12 cellular contexts compared by ENCODE assay signal in genomic region chr9:131707050-131707449, GRCh38. TPM values are rescaled to one million over a fixed set of nuclear protein-coding genes. Genes with fewer than 3 reads are reported as not detected.
A peak's percentile ranks its signal among the peaks of the same experiment; 100 is the strongest.
DNase-seq lines count a peak whose midpoint lies in the region; ATAC-seq, FAIRE-seq and TF ChIP-seq lines count a peak whose summit lies in the region.
"Had no signal": no experiment of that assay in that cellular context is flagged by ENCODE, and none has a peak within 500 bp of the region (broad histone marks: within the 10 kb centered on the region; RNA-seq: fewer than 3 reads in every experiment).

No MANE protein-coding gene starts in this region.

- H3K9me3 ChIP-seq in keratinocyte (ENCODE audit: control insufficient read depth, low read depth, low read length) (no peaks in the 10 kb centered on the region), stomach (no peaks in the 10 kb centered on the region), prostate gland (no peaks in the 10 kb centered on the region), tibial artery (no peaks in the 10 kb centered on the region)

- peaks cover 73% of the 10 kb centered on the region for H3K4me1 ChIP-seq in keratinocyte (ENCODE audit: control insufficient read depth, extremely low read depth, insufficient read depth, low read length)
- peaks cover 50 to 100% (median 77%) of the 10 kb centered on the region in 4 donors for H3K4me1 ChIP-seq in stomach
- no peaks in the 10 kb centered on the region for H3K4me1 ChIP-seq in prostate gland (replicated peaks)
- peaks cover 6% of the 10 kb centered on the region for H3K4me1 ChIP-seq in mesendoderm (ENCODE audit: control insufficient read depth, low read depth, low read length)
- peaks cover 0 to 73% (median 46%) of the 10 kb centered on the region in 4 donors for H3K4me1 ChIP-seq in tibial artery

- no peak overlapping the region for H2BK120ac ChIP-seq in mesendoderm (ENCODE audit: low read depth, low read length)

- H3K79me2 ChIP-seq in keratinocyte (ENCODE audit: control insufficient read depth, insufficient read depth, low read length) (peaks cover 30% of the 10 kb centered on the region), mesendoderm (ENCODE audit: control insufficient read depth, insufficient read depth, low read length) (peaks cover 22% of the 10 kb centered on the region)

- H3K27ac Mint-ChIP-seq in activated CD4-positive, alpha-beta T cell treated with anti-CD3 and anti-CD28 coated beads for 36 hours, result peak overlapping the region; percentile 74
- H3K27ac Mint-ChIP-seq in activated T-helper 17 cell treated with anti-CD3 and anti-CD28 coated beads, Interleukin-2, amount 50 U/mL, for 72 hours, result peak overlapping the region; percentile 45

- H3K9ac ChIP-seq in keratinocyte (ENCODE audit: control insufficient read depth, extremely low read depth, insufficient read depth, low read length) (peak overlapping the region; percentile 40), mesendoderm (ENCODE audit: low read length) (no peak overlapping the region)

- H4K8ac ChIP-seq in mesendoderm (ENCODE audit: low read depth, low read length), result no peak overlapping the region

- no peak for DNase-seq in activated CD4-positive, alpha-beta T cell treated with anti-CD3 and anti-CD28 coated beads for 36 hours
- no peak for DNase-seq in activated CD4-positive, alpha-beta T cell treated with anti-CD3 and anti-CD28 coated beads for 48 hours
- DNase-seq in keratinocyte (ENCODE audit: low read depth, low spot score) (no peak), stomach (no peak), prostate gland (ENCODE audit: low spot score) (no peak), mesendoderm (no peak), tibial artery (no peak)
- DNase-seq: naive thymus-derived CD4-positive, alpha-beta T cell; NCI-H1930; stimulated activated CD4-positive, alpha-beta T cell treated with anti-CD3 and anti-CD28 coated beads, Interleukin-4, amount 100 ng/mL, for 1 hour had no signal

- H3K79me1 ChIP-seq in mesendoderm (ENCODE audit: low read length), result peaks cover 9% of the 10 kb centered on the region

- H2AK5ac ChIP-seq in mesendoderm (ENCODE audit: low read length), result no peak overlapping the region

- ATAC-seq in activated CD4-positive, alpha-beta T cell treated with anti-CD3 and anti-CD28 coated beads for 36 hours, result no peak
- no peak for ATAC-seq in activated T-helper 17 cell treated with anti-CD3 and anti-CD28 coated beads, Interleukin-2, amount 50 U/mL, for 72 hours (replicated peaks)

- H2BK15ac ChIP-seq in mesendoderm (replicated peaks; ENCODE audit: low read depth), result no peak overlapping the region

- no peak overlapping the region for H3K56ac ChIP-seq in mesendoderm (ENCODE audit: low read length)

- H3K36me3 ChIP-seq in keratinocyte (ENCODE audit: control insufficient read depth in 2 of 2, extremely low read depth in 1 of 2, insufficient read depth in 2 of 2, low read length in 2 of 2) (no peaks in the 10 kb centered on the region), stomach (no peaks in the 10 kb centered on the region), prostate gland (no peaks in the 10 kb centered on the region), mesendoderm (ENCODE audit: control insufficient read depth, insufficient read depth, low read length) (no peaks in the 10 kb centered on the region), tibial artery (no peaks in the 10 kb centered on the region)

- H3K23ac ChIP-seq in mesendoderm (ENCODE audit: low read length), result no peak overlapping the region

- H3K27me3 Mint-ChIP-seq in activated CD4-positive, alpha-beta T cell treated with anti-CD3 and anti-CD28 coated beads for 36 hours, result no peaks in the 10 kb centered on the region
- no peaks in the 10 kb centered on the region for H3K27me3 Mint-ChIP-seq in activated T-helper 17 cell treated with anti-CD3 and anti-CD28 coated beads, Interleukin-2, amount 50 U/mL, for 72 hours
- H3K27me3 Mint-ChIP-seq: naive thymus-derived CD4-positive, alpha-beta T cell had no signal

- no peak overlapping the region for H2AFZ ChIP-seq in keratinocyte (ENCODE audit: control insufficient read depth, low read length)

- peaks cover 92% of the 10 kb centered on the region for H3K4me1 Mint-ChIP-seq in activated CD4-positive, alpha-beta T cell treated with anti-CD3 and anti-CD28 coated beads for 36 hours
- H3K4me1 Mint-ChIP-seq in activated T-helper 17 cell treated with anti-CD3 and anti-CD28 coated beads, Interleukin-2, amount 50 U/mL, for 72 hours, result peaks cover 54% of the 10 kb centered on the region

- FAIRE-seq in keratinocyte (lab: Jason Lieb, UNC), result no peak
- FAIRE-seq: A204.1 had no signal

- WGBS in stomach, 5 donors, result 50 to 82% (median 65%) methylated on average over 5 of the region's 5 CpGs
- WGBS in prostate gland, result 63% methylated on average over 5 of the region's 5 CpGs
- no CpG with 5 or more reads among the region's 5 CpGs for WGBS in mesendoderm (ENCODE audit: extremely low coverage, insufficient coverage, low lambda C conversion rate)

- TF ChIP-seq POLR2A in stomach (IDR thresholded peaks at IDR 0.05) (no peak), prostate gland (IDR thresholded peaks at IDR 0.05) (no peak)

- no peak overlapping the region for H2BK5ac ChIP-seq in mesendoderm (ENCODE audit: low read length)

- POLR2A ChIA-PET in activated CD4-positive, alpha-beta T cell treated with anti-CD3 and anti-CD28 coated beads for 36 hours (lab: Charles Lee), result no interaction called here

- H4K20me1 ChIP-seq in keratinocyte (ENCODE audit: control insufficient read depth, extremely low read depth, insufficient read depth, low read length), result peaks cover 5% of the 10 kb centered on the region

- H4K5ac ChIP-seq in mesendoderm (ENCODE audit: low read length), result no peak overlapping the region

- H3K4me3 Mint-ChIP-seq in activated CD4-positive, alpha-beta T cell treated with anti-CD3 and anti-CD28 coated beads for 36 hours, result no peak overlapping the region
- H3K4me3 Mint-ChIP-seq in activated T-helper 17 cell treated with anti-CD3 and anti-CD28 coated beads, Interleukin-2, amount 50 U/mL, for 72 hours, result peak overlapping the region; percentile 76

- CTCF ChIA-PET in activated CD4-positive, alpha-beta T cell treated with anti-CD3 and anti-CD28 coated beads for 36 hours (lab: Charles Lee), result no interaction called here

- no peaks in the 10 kb centered on the region for H3K9me3 Mint-ChIP-seq in activated CD4-positive, alpha-beta T cell treated with anti-CD3 and anti-CD28 coated beads for 36 hours (ENCODE audit: low read depth)
- H3K9me3 Mint-ChIP-seq in activated T-helper 17 cell treated with anti-CD3 and anti-CD28 coated beads, Interleukin-2, amount 50 U/mL, for 72 hours, result no peaks in the 10 kb centered on the region
- H3K9me3 Mint-ChIP-seq: naive thymus-derived CD4-positive, alpha-beta T cell had no signal

- dilution Hi-C loops in keratinocyte (cut with MboI; ENCODE audit: extremely low pct_ligation_motif_present, low sequenced_read_pairs), result no loop called here

- peaks cover 16% of the 10 kb centered on the region for H3K36me3 Mint-ChIP-seq in activated CD4-positive, alpha-beta T cell treated with anti-CD3 and anti-CD28 coated beads for 36 hours (ENCODE audit: low read depth)
- H3K36me3 Mint-ChIP-seq in activated T-helper 17 cell treated with anti-CD3 and anti-CD28 coated beads, Interleukin-2, amount 50 U/mL, for 72 hours (ENCODE audit: low read depth), result peaks cover 43% of the 10 kb centered on the region

- no peak for TF ChIP-seq EP300 in stomach (IDR thresholded peaks at IDR 0.05)

- H3K27ac ChIP-seq in keratinocyte (ENCODE audit: control insufficient read depth, insufficient read depth, low read length) (peak overlapping the region; percentile 82), stomach (peak overlapping the region; percentile 11 to 79 (median 66)), prostate gland (no peak overlapping the region), mesendoderm (ENCODE audit: low read depth, low read length) (no peak overlapping the region), tibial artery (peak overlapping the region in 1 of 2 donors; percentile 39)

- H3K9me1 ChIP-seq in keratinocyte (ENCODE audit: control insufficient read depth, extremely low read depth, insufficient read depth, low read length), result peaks cover 2% of the 10 kb centered on the region

- H3K27me3 ChIP-seq in keratinocyte (ENCODE audit: control insufficient read depth, extremely low read depth, insufficient read depth, low read length) (no peaks in the 10 kb centered on the region), stomach (no peaks in the 10 kb centered on the region), prostate gland (replicated peaks; ENCODE audit: insufficient read depth) (no peaks in the 10 kb centered on the region), mesendoderm (ENCODE audit: insufficient read depth, low read length, poor library complexity) (no peaks in the 10 kb centered on the region), tibial artery (no peaks in the 10 kb centered on the region)

- H3K4me3 ChIP-seq in keratinocyte (ENCODE audit: control insufficient read depth in 2 of 3, extremely low read depth in 1 of 3, insufficient read depth in 2 of 3, low read depth in 1 of 3, low read length in 3 of 3) (no peak overlapping the region), stomach (no peak overlapping the region), prostate gland (no peak overlapping the region), mesendoderm (ENCODE audit: low read length) (no peak overlapping the region), tibial artery (no peak overlapping the region)

- no peak overlapping the region for H3K4ac ChIP-seq in mesendoderm (ENCODE audit: low read depth, low read length)

- no peak overlapping the region for H3K18ac ChIP-seq in mesendoderm (ENCODE audit: low read length)

- peak overlapping the region; percentile 71 for H3K4me2 ChIP-seq in keratinocyte (ENCODE audit: control insufficient read depth, extremely low read depth, insufficient read depth, low read depth, low read length)
- no peak overlapping the region for H3K4me2 ChIP-seq in mesendoderm (ENCODE audit: low read length)

- no peak for TF ChIP-seq CTCF in keratinocyte (optimal IDR thresholded peaks at IDR 0.05 in 1 of 3, IDR thresholded peaks at IDR 0.05 in 1 of 3, conservative IDR thresholded peaks at IDR 0.05 in 1 of 3; ENCODE audit: extremely low read depth in 1 of 3, insufficient read depth in 2 of 3, low read length in 3 of 3)
- no peak for TF ChIP-seq CTCF in stomach (IDR thresholded peaks at IDR 0.05)
- no peak for TF ChIP-seq CTCF in prostate gland (IDR thresholded peaks at IDR 0.05)
- TF ChIP-seq CTCF in tibial artery (IDR thresholded peaks at IDR 0.05), result no peak

- intact Hi-C loops in activated CD4-positive, alpha-beta T cell treated with anti-CD3 and anti-CD28 coated beads for 36 hours (cut with DNase I, micrococcal nuclease), result no loop called here
- intact Hi-C loops in stomach (cut with DNase I; ENCODE audit: low total_unique reads), result no loop called here
- intact Hi-C loops in prostate gland (cut with DNase I), result no loop called here
- intact Hi-C loops in tibial artery (cut with DNase I; ENCODE audit: low total_unique reads), result no loop called here

RNA-seq across cellular contexts. Expression of gene RAPGEF1, which starts 32.8 kb away (rescaled TPM):
- 100 to 1,000 TPM in 1 of 2 experiments, 10 to 100 TPM in 1; 86.7 to 108 TPM for total RNA-seq in activated CD4-positive, alpha-beta T cell treated with anti-CD3 and anti-CD28 coated beads for 36 hours
- 100 to 1,000 TPM; 147 to 167 TPM for total RNA-seq in activated T-helper 17 cell treated with anti-CD3 and anti-CD28 coated beads, Interleukin-2, amount 50 U/mL, for 72 hours
- polyA plus RNA-seq in keratinocyte (18.5 to 30.1 TPM (median 19.2 TPM) in 3 replicates), stomach (10 to 100 TPM in 2 of 3 donors, 1 to 10 TPM in 1; 8.4 to 19.1 (median 12.5) TPM)
- polyA plus RNA-seq in keratinocyte (2011; ENCODE audit: low read depth), result 12.1 TPM
- 19.0 and 25.8 TPM in 2 replicates for polyA plus RNA-seq in keratinocyte (2011; cell fraction: cytosol; rRNA removed)
- 29.1 and 30.6 TPM in 2 replicates for polyA plus RNA-seq in keratinocyte (2011; cell fraction: nucleus; rRNA removed)
- 13.3 and 28.0 TPM in 2 replicates for polyA plus RNA-seq in keratinocyte (2012; ENCODE audit: low replicate concordance)
- polyA minus RNA-seq in keratinocyte, result 22.0 to 50.7 TPM (median 27.9 TPM) in 3 replicates
- polyA minus RNA-seq in keratinocyte (2011; cell fraction: cytosol; rRNA and poly(A)+ RNA removed), result 21.5 TPM
- polyA minus RNA-seq in keratinocyte (2011; cell fraction: nucleus; rRNA and poly(A)+ RNA removed), result 16.7 and 26.4 TPM in 2 replicates
- total RNA-seq in stomach (10 to 100 TPM; 33.2 to 84.6 (median 57.1) TPM), prostate gland (10 to 100 TPM; 28.6 to 63.8 TPM)
- 43.2 TPM for polyA plus RNA-seq in mesendoderm (2013, experiment 1 of 2)
- 44.5 TPM for polyA plus RNA-seq in mesendoderm (2013, experiment 2 of 2)

Comparison
In these comparisons a context has a peak if more than half of its experiments do, and no peak if none do; other contexts are left out.
1. H3K27ac ChIP-seq: peak in keratinocyte (single experiment) and stomach (5 of 5); none in prostate gland (0 of 2) and mesendoderm (single experiment).